Comparison of ENCODE assay signal across 9 cellular contexts in genomic region chr17:41667280-41668008, GRCh38. TPM values are rescaled to one million over a fixed set of nuclear protein-coding genes. Genes with fewer than 3 reads are reported as not detected.
DNase-seq lines count a peak whose midpoint lies in the region; ATAC-seq, FAIRE-seq and TF ChIP-seq lines count a peak whose summit lies in the region.
"Had no signal": no experiment of that assay in that cellular context is flagged by ENCODE, and none has a peak within 500 bp of the region (broad histone marks: within the 10 kb centered on the region; RNA-seq: fewer than 3 reads in every experiment).

No MANE protein-coding gene starts in this region.

- H3K4me2 ChIP-seq in OCI-LY3 (ENCODE audit: low read length) (peak overlapping the region; percentile 84), endothelial cell of umbilical vein (ENCODE audit: insufficient read depth, low read length) (peak overlapping the region; percentile 71)

- no peaks in the 10 kb centered on the region for H3K9me3 ChIP-seq in OCI-LY3 (ENCODE audit: insufficient read depth, low read length)
- H3K9me3 ChIP-seq in endothelial cell of umbilical vein (replicated peaks; ENCODE audit: control insufficient read depth, insufficient read depth, low read length), result no peaks in the 10 kb centered on the region

- dilution Hi-C loops in endothelial cell of umbilical vein (cut with MboI; ENCODE audit: extremely low pct_ligation_motif_present, low sequenced_read_pairs), result no loop called here

- DNase-seq in SIG-M5 treated with dmso at 0.1 percent for 504 hours (lab: John Stamatoyannopoulos, UW; ENCODE audit: unreplicated experiment) (peak; percentile 50), SIG-M5 (lab: John Stamatoyannopoulos, UW) (no peak), endothelial cell of umbilical vein (ENCODE audit: low read depth, low spot score) (no peak), GM20000 (ENCODE audit: low spot score) (no peak)

- peak overlapping the region; percentile 84 for H3K9ac ChIP-seq in OCI-LY3 (ENCODE audit: low read length)
- H3K9ac ChIP-seq in endothelial cell of umbilical vein (replicated peaks; ENCODE audit: extremely low read depth, insufficient read depth, low read length), result no peak overlapping the region

- TF ChIP-seq CTCF in OCI-LY3 (IDR thresholded peaks at IDR 0.05; ENCODE audit: low read depth, low read length) (no peak), endothelial cell of umbilical vein (IDR thresholded peaks at IDR 0.05; ENCODE audit: extremely low read depth in 1 of 2, insufficient read depth in 1 of 2, low read depth in 1 of 2, low read length in 2 of 2) (no peak), GM20000 (IDR thresholded peaks at IDR 0.05; ENCODE audit: extremely low read depth, missing control alignments) (no peak)

- H3K36me3 ChIP-seq in OCI-LY3 (replicated peaks; ENCODE audit: low read depth, low read length) (no peaks in the 10 kb centered on the region), endothelial cell of umbilical vein (ENCODE audit: control insufficient read depth in 2 of 2, extremely low read depth in 1 of 2, insufficient read depth in 2 of 2, low read length in 2 of 2) (no peaks in the 10 kb centered on the region)

- TF ChIP-seq POLR2A in endothelial cell of umbilical vein (IDR thresholded peaks at IDR 0.05; ENCODE audit: low read depth, low read length), result no peak

- H4K20me1 ChIP-seq in OCI-LY3 (ENCODE audit: insufficient read depth, low read length) (no peaks in the 10 kb centered on the region), endothelial cell of umbilical vein (replicated peaks; ENCODE audit: control insufficient read depth, extremely low read depth, insufficient read depth, low read length) (no peaks in the 10 kb centered on the region)

- H2AFZ ChIP-seq in OCI-LY3 (ENCODE audit: low read depth, low read length), result peak overlapping the region; percentile 25
- peak overlapping the region; percentile 67 for H2AFZ ChIP-seq in endothelial cell of umbilical vein (ENCODE audit: low read depth, low read length)

- intact Hi-C loops in endothelial cell of umbilical vein (cut with micrococcal nuclease), result loop anchor here (1.0 to 10.0 kb wide), 8 partner anchors 21 to 1023 kb away; partner anchors contain the start of genes EIF1 and SMARCE1

- H3K4me1 ChIP-seq in OCI-LY3 (ENCODE audit: low read length), result peaks cover 57% of the 10 kb centered on the region
- H3K4me1 ChIP-seq in endothelial cell of umbilical vein (ENCODE audit: control insufficient read depth, extremely low read depth, insufficient read depth, low read length), result peaks cover 23% of the 10 kb centered on the region

- no peak for ATAC-seq in GM21825 (IDR thresholded peaks at IDR 0.05; ENCODE audit: unreplicated experiment)
- no peak for ATAC-seq in HG02798 (IDR thresholded peaks at IDR 0.05; ENCODE audit: poor library complexity, unreplicated experiment)

- H3K9me1 ChIP-seq in endothelial cell of umbilical vein (replicated peaks; ENCODE audit: control insufficient read depth, extremely low read depth, insufficient read depth, low read length), result no peaks in the 10 kb centered on the region

- FAIRE-seq in endothelial cell of umbilical vein (lab: Jason Lieb, UNC), result peak; percentile 75

- POLR2A ChIA-PET in endothelial cell of umbilical vein (lab: Charles Lee), result interaction anchor here (1.0 to 2.1 kb wide), 2 partner anchors 21 to 22 kb away, joined by 3 to 13 read pairs; partner anchors contain the start of gene EIF1

- H3K4me3 ChIP-seq in OCI-LY3 (ENCODE audit: low read length) (peak overlapping the region; percentile 98), endothelial cell of umbilical vein (replicated peaks in 1 of 3; ENCODE audit: insufficient read depth in 1 of 3, low read depth in 1 of 3, low read length in 3 of 3) (no peak overlapping the region), skin epidermis (peak overlapping the region in 1 of 7 experiments; percentile 51)

- H3K27ac ChIP-seq in OCI-LY3 (ENCODE audit: low read length) (peak overlapping the region; percentile 99), endothelial cell of umbilical vein (ENCODE audit: insufficient read depth, low read depth, low read length) (no peak overlapping the region), skin epidermis (peak overlapping the region in 15 of 21 experiments; percentile 20 to 97 (median 86))

- BruUV-seq in endothelial cell of umbilical vein (replicated peaks; lab: Mats Ljungman, UMichigan), result no TSS peak

- H3K27me3 ChIP-seq in OCI-LY3 (ENCODE audit: low read depth, low read length), result peaks cover 10% of the 10 kb centered on the region; the same call in 1 of the 2 replicates
- H3K27me3 ChIP-seq in endothelial cell of umbilical vein (ENCODE audit: control insufficient read depth in 2 of 2, insufficient read depth in 2 of 2, low read length in 2 of 2), result no peaks in the 10 kb centered on the region

- H3K79me2 ChIP-seq in OCI-LY3 (ENCODE audit: low read length) (no peaks in the 10 kb centered on the region), endothelial cell of umbilical vein (ENCODE audit: control insufficient read depth, insufficient read depth, low read length) (no peaks in the 10 kb centered on the region)

- CTCF ChIA-PET in endothelial cell of umbilical vein (lab: Charles Lee), result interaction anchor here (0.8 to 9.4 kb wide), 14 partner anchors 9 to 849 kb away, joined by 3 to 303 read pairs (median 6); partner anchors contain the start of gene EIF1

TF ChIP-seq in endothelial cell of umbilical vein, 7 proteins besides CTCF, POLR2A, EP300 and RAD21:
- no peak for TF ChIP-seq MYC (IDR thresholded peaks at IDR 0.05; ENCODE audit: low read depth, low read length)
- TF ChIP-seq JUN (IDR thresholded peaks at IDR 0.05; ENCODE audit: borderline replicate concordance, insufficient read depth, insufficient read length, low read depth), result no peak
- TF ChIP-seq GATA2 (IDR thresholded peaks at IDR 0.05; ENCODE audit: insufficient read depth, insufficient read length, low read depth, low read length), result no peak
- no peak for TF ChIP-seq POLR2AphosphoS5 (IDR thresholded peaks at IDR 0.05; ENCODE audit: insufficient read depth, low read depth, low read length)
- TF ChIP-seq FOS (IDR thresholded peaks at IDR 0.05; ENCODE audit: borderline replicate concordance, insufficient read depth, low read length), result no peak
- no peak for TF ChIP-seq EZH2 (IDR thresholded peaks at IDR 0.05; ENCODE audit: borderline replicate concordance, low read depth, low read length, severe bottlenecking)
- TF ChIP-seq MAX (IDR thresholded peaks at IDR 0.05; ENCODE audit: insufficient read depth, insufficient read length), result no peak
TF ChIP-seq in endothelial cell of umbilical vein: peak in this region for 0.

RNA-seq across cellular contexts. Expression of gene EIF1, which starts 21.2 kb away (rescaled TPM):
- 814 and 839 TPM in 2 replicates for total RNA-seq in endothelial cell of umbilical vein
- 145 and 168 TPM in 2 replicates for polyA plus RNA-seq in endothelial cell of umbilical vein
- 388 and 428 TPM in 2 replicates for polyA plus RNA-seq in endothelial cell of umbilical vein (2011; cell fraction: cytosol; rRNA removed)
- 419 and 463 TPM in 2 replicates for polyA plus RNA-seq in endothelial cell of umbilical vein (2011; cell fraction: nucleus; rRNA removed)
- 971 and 1,095 TPM in 2 replicates for polyA plus RNA-seq in endothelial cell of umbilical vein (2012)
- 103 and 130 TPM in 2 replicates for polyA minus RNA-seq in endothelial cell of umbilical vein
- 133 TPM for polyA minus RNA-seq in endothelial cell of umbilical vein (2011; cell fraction: cytosol; rRNA and poly(A)+ RNA removed)
- polyA minus RNA-seq in endothelial cell of umbilical vein (2011; cell fraction: nucleus; rRNA and poly(A)+ RNA removed), result 207 and 218 TPM in 2 replicates

RNA-seq across cellular contexts. Expression of gene KRT17, which starts 43.1 kb away (rescaled TPM):
- 0.55 and 1.6 TPM in 2 replicates for total RNA-seq in endothelial cell of umbilical vein
- polyA plus RNA-seq in endothelial cell of umbilical vein, result 0.83 and 0.96 TPM in 2 replicates
- 0.47 and 0.49 TPM in 2 replicates for polyA plus RNA-seq in endothelial cell of umbilical vein (2011; cell fraction: cytosol; rRNA removed)
- polyA plus RNA-seq in endothelial cell of umbilical vein (2011; cell fraction: nucleus; rRNA removed), result 1.8 TPM in 1 of 2 replicates, not detected in the other
- 0.25 and 0.26 TPM in 2 replicates for polyA plus RNA-seq in endothelial cell of umbilical vein (2012)
- not detected in 2 replicates for polyA minus RNA-seq in endothelial cell of umbilical vein
- polyA minus RNA-seq in endothelial cell of umbilical vein (2011; cell fraction: cytosol; rRNA and poly(A)+ RNA removed), result 612 TPM
- polyA minus RNA-seq in endothelial cell of umbilical vein (2011; cell fraction: nucleus; rRNA and poly(A)+ RNA removed), result 4.7 and 10.5 TPM in 2 replicates

RNA-seq across cellular contexts. Expression of gene GAST, which starts 44.7 kb away (rescaled TPM):
- total RNA-seq in endothelial cell of umbilical vein, result not detected in 2 replicates
- not detected in 2 replicates for polyA plus RNA-seq in endothelial cell of umbilical vein
- polyA plus RNA-seq in endothelial cell of umbilical vein (2011; cell fraction: cytosol; rRNA removed), result not detected in 2 replicates
- polyA plus RNA-seq in endothelial cell of umbilical vein (2011; cell fraction: nucleus; rRNA removed), result not detected in 2 replicates
- not detected in 2 replicates for polyA plus RNA-seq in endothelial cell of umbilical vein (2012)
- polyA minus RNA-seq in endothelial cell of umbilical vein, result not detected in 2 replicates
- polyA minus RNA-seq in endothelial cell of umbilical vein (2011; cell fraction: cytosol; rRNA and poly(A)+ RNA removed), result not detected
- not detected in 2 replicates for polyA minus RNA-seq in endothelial cell of umbilical vein (2011; cell fraction: nucleus; rRNA and poly(A)+ RNA removed)
- total RNA-seq: activated CD8-positive, alpha-beta memory T cell treated with anti-CD3 and anti-CD28 coated beads for 36 hours had no signal

RNA-seq across cellular contexts. Expression of gene KRT16, which starts 54.9 kb away (rescaled TPM):
- not detected in 2 replicates for total RNA-seq in endothelial cell of umbilical vein
- not detected in 2 replicates for polyA plus RNA-seq in endothelial cell of umbilical vein
- polyA plus RNA-seq in endothelial cell of umbilical vein (2011; cell fraction: cytosol; rRNA removed), result not detected in 2 replicates
- polyA plus RNA-seq in endothelial cell of umbilical vein (2011; cell fraction: nucleus; rRNA removed), result 0.34 TPM in 1 of 2 replicates, not detected in the other
- polyA plus RNA-seq in endothelial cell of umbilical vein (2012), result 0.16 TPM in 1 of 2 replicates, not detected in the other
- not detected in 2 replicates for polyA minus RNA-seq in endothelial cell of umbilical vein
- polyA minus RNA-seq in endothelial cell of umbilical vein (2011; cell fraction: cytosol; rRNA and poly(A)+ RNA removed), result 1.9 TPM
- not detected in 2 replicates for polyA minus RNA-seq in endothelial cell of umbilical vein (2011; cell fraction: nucleus; rRNA and poly(A)+ RNA removed)
- total RNA-seq: activated CD8-positive, alpha-beta memory T cell treated with anti-CD3 and anti-CD28 coated beads for 36 hours had no signal
